Comparison of ENCODE assay signal across 16 cellular contexts in the genomic region with DNA sequence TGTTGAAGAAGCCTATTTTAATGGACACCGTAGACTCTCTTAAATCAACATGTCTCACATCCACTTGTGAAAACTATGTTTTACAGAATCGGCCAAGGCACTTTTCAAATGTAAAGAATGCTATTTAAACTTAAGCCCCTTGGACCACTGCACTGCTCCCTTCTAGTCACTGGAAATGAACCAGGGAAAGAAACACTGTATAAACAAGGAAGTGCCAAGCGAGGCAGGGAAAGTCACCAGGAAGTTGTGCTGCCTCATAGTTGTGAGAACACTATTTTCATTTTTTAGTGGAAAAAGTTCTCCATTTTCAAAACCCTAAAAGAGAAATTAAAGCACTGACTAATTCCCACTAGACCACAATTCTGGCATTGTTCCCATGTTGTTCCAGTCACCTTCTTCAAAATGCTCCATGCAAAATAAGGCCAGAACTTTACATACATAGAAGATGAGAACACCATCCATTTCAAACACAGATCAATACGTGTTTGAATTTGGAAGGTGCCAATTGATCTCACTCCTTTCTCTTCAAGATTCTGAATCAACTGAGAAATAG. TPM values are rescaled to one million over a fixed set of nuclear protein-coding genes. Genes with fewer than 3 reads are reported as not detected.
A peak's percentile ranks its signal among the peaks of the same experiment; 100 is the strongest.
DNase-seq lines count a peak whose midpoint lies in the region; ATAC-seq and TF ChIP-seq lines count a peak whose summit lies in the region.
"Had no signal": no experiment of that assay in that cellular context is flagged by ENCODE, and none has a peak within 500 bp of the region (broad histone marks: within the 10 kb centered on the region; RNA-seq: fewer than 3 reads in every experiment).

No MANE protein-coding gene starts in this region.

- no peak overlapping the region for H3K4me3 Mint-ChIP-seq in activated naive CD4-positive, alpha-beta T cell treated with anti-CD3 and anti-CD28 coated beads, Interleukin-2, amount 50 U/mL, for 24 hours
- H3K4me3 Mint-ChIP-seq in CD4-positive, CD25-positive, alpha-beta regulatory T cell, result peak overlapping the region in 2 of 4 donors; percentile 4 to 10
- H3K4me3 Mint-ChIP-seq in CD4-positive, alpha-beta memory T cell, result no peak overlapping the region

- H3K9me3 Mint-ChIP-seq in activated naive CD4-positive, alpha-beta T cell treated with anti-CD3 and anti-CD28 coated beads, Interleukin-2, amount 50 U/mL, for 24 hours, result peaks cover 6% of the 10 kb centered on the region
- peaks cover 0 to 10% (median 2%) of the 10 kb centered on the region in 7 donors for H3K9me3 Mint-ChIP-seq in CD4-positive, CD25-positive, alpha-beta regulatory T cell
- peaks cover 0 to 5% (median 0%) of the 10 kb centered on the region in 8 donors for H3K9me3 Mint-ChIP-seq in CD4-positive, alpha-beta memory T cell

- H3K79me2 ChIP-seq in Loucy (ENCODE audit: insufficient read depth, low read length), result no peaks in the 10 kb centered on the region

- H3K27ac ChIP-seq in CD4-positive, CD25-positive, alpha-beta regulatory T cell (ENCODE audit: insufficient read depth, low read length, poor library complexity, severe bottlenecking), result no peak overlapping the region
- no peak overlapping the region for H3K27ac ChIP-seq in CD4-positive, alpha-beta memory T cell (ENCODE audit: low read depth, low read length)
- H3K27ac ChIP-seq: A549, C4-2B, SJCRH30 had no signal

- no peaks in the 10 kb centered on the region for H4K20me1 ChIP-seq in Loucy (ENCODE audit: insufficient read depth, low read length, poor library complexity, severe bottlenecking)

- H3K9me3 ChIP-seq in CD4-positive, CD25-positive, alpha-beta regulatory T cell (ENCODE audit: control insufficient read depth in 2 of 2, low read length in 2 of 2), result no peaks in the 10 kb centered on the region
- H3K9me3 ChIP-seq in Loucy (ENCODE audit: insufficient read depth, low read depth, low read length), result no peaks in the 10 kb centered on the region; the same call in 1 of the 2 replicates
- no peaks in the 10 kb centered on the region for H3K9me3 ChIP-seq in CD4-positive, alpha-beta memory T cell (ENCODE audit: control insufficient read depth in 1 of 2, low read length in 2 of 2)
- H3K9me3 ChIP-seq: A549, SJCRH30 had no signal

- peak overlapping the region; percentile 22; the same call in 1 of the 2 replicates for H2AFZ ChIP-seq in Loucy (ENCODE audit: low read length)

- peaks cover 41% of the 10 kb centered on the region for H3K4me1 ChIP-seq in CD4-positive, CD25-positive, alpha-beta regulatory T cell (ENCODE audit: control insufficient read depth, insufficient read depth, low read length, poor library complexity, severe bottlenecking)
- peaks cover 9% of the 10 kb centered on the region for H3K4me1 ChIP-seq in Loucy (ENCODE audit: insufficient read depth, low read length, poor library complexity, severe bottlenecking)
- peaks cover 11% of the 10 kb centered on the region for H3K4me1 ChIP-seq in CD4-positive, alpha-beta memory T cell (ENCODE audit: insufficient read depth, low read length)
- H3K4me1 ChIP-seq: A549 had no signal

- peak overlapping the region; percentile 8 for H3K4me3 ChIP-seq in CD4-positive, CD25-positive, alpha-beta regulatory T cell (ENCODE audit: low read depth, low read length)
- H3K4me3 ChIP-seq in Loucy (ENCODE audit: low read length, poor library complexity, severe bottlenecking) (no peak overlapping the region), fibroblast of pulmonary artery (replicated peaks; ENCODE audit: low read depth, low read length) (no peak overlapping the region)
- no peak overlapping the region for H3K4me3 ChIP-seq in CD4-positive, alpha-beta memory T cell (ENCODE audit: low read length in 2 of 2)
- H3K4me3 ChIP-seq: A549, SJCRH30 had no signal

- H3K4me1 Mint-ChIP-seq in activated naive CD4-positive, alpha-beta T cell treated with anti-CD3 and anti-CD28 coated beads, Interleukin-2, amount 50 U/mL, for 24 hours, result peaks cover 73% of the 10 kb centered on the region
- H3K4me1 Mint-ChIP-seq in CD4-positive, CD25-positive, alpha-beta regulatory T cell, result peaks cover 41 to 81% (median 58%) of the 10 kb centered on the region in 4 donors
- peaks cover 4 to 19% (median 16%) of the 10 kb centered on the region in 4 donors for H3K4me1 Mint-ChIP-seq in CD4-positive, alpha-beta memory T cell

- peaks cover 3% of the 10 kb centered on the region for H3K36me3 ChIP-seq in CD4-positive, CD25-positive, alpha-beta regulatory T cell (ENCODE audit: control insufficient read depth, insufficient read depth, low read length)
- H3K36me3 ChIP-seq in Loucy (ENCODE audit: insufficient read depth, low read length), result no peaks in the 10 kb centered on the region
- no peaks in the 10 kb centered on the region for H3K36me3 ChIP-seq in CD4-positive, alpha-beta memory T cell (ENCODE audit: insufficient read depth, low read length)
- H3K36me3 ChIP-seq: SJCRH30 had no signal

- no peaks in the 10 kb centered on the region for H3K27me3 Mint-ChIP-seq in activated naive CD4-positive, alpha-beta T cell treated with anti-CD3 and anti-CD28 coated beads, Interleukin-2, amount 50 U/mL, for 24 hours
- no peaks in the 10 kb centered on the region for H3K27me3 Mint-ChIP-seq in CD4-positive, CD25-positive, alpha-beta regulatory T cell
- H3K27me3 Mint-ChIP-seq in CD4-positive, alpha-beta memory T cell, result no peaks in the 10 kb centered on the region

- intact Hi-C loops in CD4-positive, alpha-beta memory T cell (cut with micrococcal nuclease), result no loop called here

- no peak overlapping the region for H3K4me2 ChIP-seq in Loucy (ENCODE audit: low read depth, low read length, poor library complexity, severe bottlenecking)
- H3K4me2 ChIP-seq: A549 had no signal

- CTCF ChIA-PET in CD4-positive, alpha-beta memory T cell (lab: Charles Lee; ENCODE audit: partially characterized antibody), result no interaction called here

- no peak overlapping the region for H3K9ac ChIP-seq in Loucy (ENCODE audit: low read depth, low read length, poor library complexity, severe bottlenecking)

- POLR2A ChIA-PET in CD4-positive, alpha-beta memory T cell (lab: Charles Lee; ENCODE audit: partially characterized antibody), result no interaction called here

- H3K9me2 ChIP-seq in Loucy (replicated peaks; ENCODE audit: low read depth, low read length), result no peaks in the 10 kb centered on the region

- H3K27me3 ChIP-seq in CD4-positive, CD25-positive, alpha-beta regulatory T cell (ENCODE audit: control insufficient read depth, insufficient read depth, low read length), result no peaks in the 10 kb centered on the region
- no peaks in the 10 kb centered on the region for H3K27me3 ChIP-seq in Loucy (ENCODE audit: insufficient read depth, low read length, poor library complexity, severe bottlenecking)
- H3K27me3 ChIP-seq in CD4-positive, alpha-beta memory T cell (ENCODE audit: insufficient read depth, low read length), result no peaks in the 10 kb centered on the region
- H3K27me3 ChIP-seq: SJCRH30 had no signal

- H3F3A ChIP-seq in Loucy (ENCODE audit: low read depth), result peaks cover 3% of the 10 kb centered on the region; the same call in 1 of the 2 replicates

- peaks cover 24% of the 10 kb centered on the region for H3K36me3 Mint-ChIP-seq in activated naive CD4-positive, alpha-beta T cell treated with anti-CD3 and anti-CD28 coated beads, Interleukin-2, amount 50 U/mL, for 24 hours
- H3K36me3 Mint-ChIP-seq in CD4-positive, CD25-positive, alpha-beta regulatory T cell, result peaks cover 11% of the 10 kb centered on the region
- peaks cover 1 to 3% of the 10 kb centered on the region in 2 donors for H3K36me3 Mint-ChIP-seq in CD4-positive, alpha-beta memory T cell

- H3K27ac Mint-ChIP-seq in activated naive CD4-positive, alpha-beta T cell treated with anti-CD3 and anti-CD28 coated beads, Interleukin-2, amount 50 U/mL, for 24 hours, result peak overlapping the region; percentile 69
- peak overlapping the region in 2 of 3 donors; percentile 87 to 90 for H3K27ac Mint-ChIP-seq in CD4-positive, CD25-positive, alpha-beta regulatory T cell
- no peak overlapping the region for H3K27ac Mint-ChIP-seq in CD4-positive, alpha-beta memory T cell

- ATAC-seq in CD4-positive, CD25-positive, alpha-beta regulatory T cell (ENCODE audit: low read depth in 2 of 2), result no peak
- ATAC-seq in GM21619 (IDR thresholded peaks at IDR 0.05; ENCODE audit: unreplicated experiment), result no peak
- ATAC-seq: A549 had no signal

- DNase-seq in activated naive CD4-positive, alpha-beta T cell treated with anti-CD3 and anti-CD28 coated beads, Interleukin-2, amount 50 U/mL, for 16 hours, result no peak
- DNase-seq in CD4-positive, CD25-positive, alpha-beta regulatory T cell, result no peak
- DNase-seq in fibroblast of pulmonary artery (ENCODE audit: low read depth), result peak; percentile 10
- no peak for DNase-seq in NCI-H2196 (lab: John Stamatoyannopoulos, UW; ENCODE audit: unreplicated experiment)
- no peak for DNase-seq in CD4-positive, alpha-beta memory T cell
- DNase-seq: Calu3, GDM1, KG1, NCI-H187 treated with DMSO at 0.1 percent for 48 hours, NCI-H2171, SJCRH30 had no signal

- TF ChIP-seq CTCF in Loucy (conservative IDR thresholded peaks at IDR 0.05; ENCODE audit: low read length), result no peak
- TF ChIP-seq CTCF in fibroblast of pulmonary artery (IDR thresholded peaks at IDR 0.05; ENCODE audit: low read length, missing control alignments), result no peak

RNA-seq across cellular contexts. Expression of gene CCDC141, which starts 13.5 kb away (rescaled TPM):
- total RNA-seq in CD4-positive, CD25-positive, alpha-beta regulatory T cell, result 153 TPM
- polyA plus RNA-seq in CD4-positive, CD25-positive, alpha-beta regulatory T cell, result 10 to 100 TPM in 3 of 4 donors, 1 to 10 TPM in 1; 8.3 to 16.6 (median 12.9) TPM
- 1 to 10 TPM; 8.2 TPM for total RNA-seq in CD4-positive, alpha-beta memory T cell
- 1 to 10 TPM in 1 of 2 donors, under 1 TPM in 1; 0.73 to 2.4 TPM for polyA plus RNA-seq in CD4-positive, alpha-beta memory T cell
- polyA plus RNA-seq: A549 had no signal

Comparison
In these comparisons a context has a peak if more than half of its experiments do, and no peak if none do; other contexts are left out.
1. H3K27ac Mint-ChIP-seq: peak in activated naive CD4-positive, alpha-beta T cell treated with anti-CD3 and anti-CD28 coated beads, Interleukin-2, amount 50 U/mL, for 24 hours (single experiment) and CD4-positive, CD25-positive, alpha-beta regulatory T cell (2 of 3); none in CD4-positive, alpha-beta memory T cell (0 of 7).
2. RNA of gene CCDC141, which starts 13.5 kb away (total RNA-seq): 153 TPM in CD4-positive, CD25-positive, alpha-beta regulatory T cell (single experiment); 8.2 TPM in CD4-positive, alpha-beta memory T cell; every median in the first group is over 10 times any median in the second.